Comparison of ENCODE assay signal across 33 cellular contexts in genomic region chr11:45905095-45905494, GRCh38. TPM values are rescaled to one million over a fixed set of nuclear protein-coding genes. Genes with fewer than 3 reads are reported as not detected.
"Had no signal": no experiment of that assay in that cellular context is flagged by ENCODE, and none has a peak within 500 bp of the region (broad histone marks: within the 10 kb centered on the region; RNA-seq: fewer than 3 reads in every experiment).

No MANE protein-coding gene starts in this region.

- DNase-seq: activated B cell treated with CpG ODN at 0.5 μM for 24 hours; activated CD4-positive, alpha-beta T cell treated with anti-CD3 and anti-CD28 coated beads for 48 hours; activated CD4-positive, alpha-beta T cell treated with anti-CD3 and anti-CD28 coated beads, Interleukin-2, amount 50 U/mL, for 1 hour; activated CD4-positive, alpha-beta T cell treated with anti-CD3 and anti-CD28 coated beads, Interleukin-2, amount 50 U/mL, for 48 hours; activated CD8-positive, alpha-beta memory T cell treated with anti-CD3 and anti-CD28 coated beads for 24 hours; activated CD8-positive, alpha-beta T cell treated with anti-CD3 and anti-CD28 coated beads for 36 hours; activated effector memory CD4-positive, alpha-beta T cell treated with Interleukin-2 at 50 U/mL for 16 hours; activated gamma-delta T cell treated with Interleukin-2 at 50 U/mL for 16 hours; activated naive CD4-positive, alpha-beta T cell treated with anti-CD3 and anti-CD28 coated beads, Interleukin-2, amount 50 U/mL, for 16 hours; activated naive CD4-positive, alpha-beta T cell treated with Interleukin-2 at 50 U/mL for 16 hours; activated T-cell treated with anti-CD3 and anti-CD28 coated beads, Interleukin-2, amount 50 U/mL, for 4 hours; amniotic stem cell; anterior cingulate cortex; caudate nucleus; cortex of kidney; dermis blood vessel endothelial cell; effector CD8-positive, alpha-beta T cell; esophagus squamous epithelium; foreskin melanocyte; head of caudate nucleus; T1000; WERI-Rb-1 had no signal

- FAIRE-seq: astrocyte, colon, endometrium, endothelial cell of umbilical vein had no signal

- H3K4me3 ChIP-seq: esophagus squamous epithelium, gastroesophageal sphincter had no signal

- ATAC-seq: activated CD4-positive, CD25-positive, alpha-beta regulatory T cell treated with anti-CD3 and anti-CD28 coated beads, Interleukin-2, amount 50 U/mL, for 24 hours; activated CD8-positive, alpha-beta T cell treated with anti-CD3 and anti-CD28 coated beads for 36 hours; activated T-cell treated with anti-CD3 and anti-CD28 coated beads, Interleukin-2, amount 50 U/mL, for 4 hours; activated T-helper 17 cell treated with anti-CD3 and anti-CD28 coated beads, Interleukin-2, amount 50 U/mL, for 72 hours; gastroesophageal sphincter had no signal

- H3K9me3 ChIP-seq: esophagus squamous epithelium, gastroesophageal sphincter had no signal

- H3K27ac ChIP-seq: epithelial cell of prostate, esophagus squamous epithelium, gastroesophageal sphincter, WERI-Rb-1 had no signal

- H3K27me3 ChIP-seq: gastroesophageal sphincter had no signal

RNA-seq across cellular contexts. Expression of gene FREY1, which starts 2.0 kb away (rescaled TPM):
- polyA plus RNA-seq: fibroblast of lung had no signal

RNA-seq across cellular contexts. Expression of gene LARGE2, which starts 17.4 kb away (rescaled TPM):
- total RNA-seq: chondrocyte, dermis blood vessel endothelial cell, endothelial cell of umbilical vein, fibroblast of lung, fibroblast of villous mesenchyme had no signal
- polyA plus RNA-seq: fibroblast of lung had no signal
